ENCODE assay signal across 29 cellular contexts in the genomic region with DNA sequence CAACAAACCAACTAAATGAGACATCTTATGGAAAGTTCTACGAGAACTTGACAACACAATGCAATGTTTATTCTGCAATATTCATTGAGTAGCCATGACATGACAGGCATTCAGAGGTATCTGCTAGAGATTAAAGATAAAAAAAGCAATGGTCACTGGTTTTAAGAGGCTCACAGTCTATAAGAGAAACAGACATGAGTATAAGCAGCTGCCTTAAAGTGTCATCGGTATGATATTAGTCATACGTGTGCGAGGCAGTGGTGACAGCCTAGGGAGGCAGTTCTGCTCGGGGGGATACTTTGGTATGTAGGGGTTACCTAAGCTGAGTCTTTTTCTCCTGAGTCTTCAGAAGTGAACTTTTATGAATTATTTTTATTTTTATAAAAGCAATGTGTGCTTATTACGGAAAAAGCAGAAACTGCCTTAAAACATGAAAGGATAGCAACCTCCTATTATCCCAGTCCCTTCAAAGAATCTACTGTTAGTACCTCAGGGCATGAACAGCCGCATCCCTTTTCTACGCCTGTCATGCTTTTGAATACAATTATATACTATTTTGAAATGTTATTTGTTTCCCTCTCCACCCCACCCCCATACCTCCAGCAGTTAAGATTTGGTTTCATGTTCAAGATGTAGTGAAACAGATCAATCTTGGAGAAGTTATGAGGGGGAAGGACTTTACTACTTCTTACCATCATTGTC. TPM values are rescaled to one million over a fixed set of nuclear protein-coding genes. Genes with fewer than 3 reads are reported as not detected.
A peak's percentile ranks its signal among the peaks of the same experiment; 100 is the strongest.
DNase-seq lines count a peak whose midpoint lies in the region; ATAC-seq, FAIRE-seq and TF ChIP-seq lines count a peak whose summit lies in the region.
"Had no signal": no experiment of that assay in that cellular context is flagged by ENCODE, and none has a peak within 500 bp of the region (broad histone marks: within the 10 kb centered on the region; RNA-seq: fewer than 3 reads in every experiment).

No MANE protein-coding gene starts in this region.

- H3K9me2 ChIP-seq in OCI-LY7 (ENCODE audit: insufficient read depth, low read length) = no peaks in the 10 kb centered on the region

- H3K4me1 Mint-ChIP-seq in astrocyte (ENCODE audit: low read depth, unreplicated experiment) = peaks cover 15% of the 10 kb centered on the region

- H2AFZ ChIP-seq in astrocyte (ENCODE audit: low read depth, low read length) (no peak overlapping the region), OCI-LY7 (ENCODE audit: low read length) (no peak overlapping the region)

- no peaks in the 10 kb centered on the region for H3K36me3 Mint-ChIP-seq in astrocyte (ENCODE audit: low read depth, unreplicated experiment)

- no peaks in the 10 kb centered on the region for H3K9me3 ChIP-seq in astrocyte (ENCODE audit: insufficient read depth, low read depth, low read length)
- H3K9me3 ChIP-seq in mesodermal cell (ENCODE audit: control insufficient read depth, low read length) = no peaks in the 10 kb centered on the region
- no peaks in the 10 kb centered on the region for H3K9me3 ChIP-seq in thyroid gland
- H3K9me3 ChIP-seq in OCI-LY7 (ENCODE audit: low read length) = no peaks in the 10 kb centered on the region
- H3K9me3 ChIP-seq: gastrocnemius medialis, tibial nerve had no signal

- WGBS in mesodermal cell (ENCODE audit: insufficient coverage in 2 of 2), 2 experiments = 89 to 97% methylated on average over 3 to 5 of the region's 8 CpGs
- 86 to 87% methylated on average over 8 of the region's 8 CpGs for WGBS in thyroid gland, 2 donors

- H3K9ac ChIP-seq in astrocyte (ENCODE audit: low read length) = no peak overlapping the region

- H3K36me3 ChIP-seq in astrocyte (ENCODE audit: insufficient read depth, low read length) (no peaks in the 10 kb centered on the region), mesodermal cell (ENCODE audit: control insufficient read depth, insufficient read depth, low read length) (no peaks in the 10 kb centered on the region), thyroid gland (no peaks in the 10 kb centered on the region), OCI-LY7 (ENCODE audit: insufficient read depth, low read length) (no peaks in the 10 kb centered on the region)
- H3K36me3 ChIP-seq: gastrocnemius medialis, tibial nerve, WERI-Rb-1 had no signal

- H3K27ac ChIP-seq in astrocyte (ENCODE audit: low read depth, low read length) = peak overlapping the region; percentile 27
- H3K27ac ChIP-seq in mesodermal cell (ENCODE audit: low read depth, low read length, severe bottlenecking) = peak overlapping the region; percentile 24
- no peak overlapping the region for H3K27ac ChIP-seq in thyroid gland
- H3K27ac ChIP-seq in OCI-LY7 (ENCODE audit: low read depth, low read length, poor library complexity, severe bottlenecking) = no peak overlapping the region
- H3K27ac ChIP-seq: gastrocnemius medialis, tibial nerve, WERI-Rb-1 had no signal

- H3K79me2 ChIP-seq in astrocyte (ENCODE audit: insufficient read depth, low read length) (no peaks in the 10 kb centered on the region), OCI-LY7 (ENCODE audit: insufficient read depth, low read depth, low read length) (no peaks in the 10 kb centered on the region)

- no peak for FAIRE-seq in astrocyte (lab: Jason Lieb, UNC)

- H3K4me3 ChIP-seq in astrocyte (ENCODE audit: insufficient read depth, low read depth, low read length) = no peak overlapping the region
- no peak overlapping the region for H3K4me3 ChIP-seq in mesodermal cell (ENCODE audit: extremely low read depth, insufficient read depth, low read length, poor library complexity, severe bottlenecking)
- no peak overlapping the region for H3K4me3 ChIP-seq in thyroid gland (replicated peaks in 1 of 3)
- no peak overlapping the region for H3K4me3 ChIP-seq in OCI-LY7 (ENCODE audit: low read depth, low read length, poor library complexity, severe bottlenecking)
- H3K4me3 ChIP-seq: gastrocnemius medialis, tibial nerve had no signal

- no TSS peak for BruUV-seq in OCI-LY7 (replicated peaks; lab: Mats Ljungman, UMichigan)

- H3K9me3 Mint-ChIP-seq in astrocyte (ENCODE audit: unreplicated experiment) = peaks cover 2% of the 10 kb centered on the region
- H3K9me3 Mint-ChIP-seq: IgD-negative memory B cell; naive thymus-derived CD4-positive, alpha-beta T cell had no signal

- no peak overlapping the region for H3K4me3 Mint-ChIP-seq in astrocyte (ENCODE audit: unreplicated experiment)
- H3K4me3 Mint-ChIP-seq: IgD-negative memory B cell; naive thymus-derived CD4-positive, alpha-beta T cell had no signal

- TF ChIP-seq POLR2A in thyroid gland (IDR thresholded peaks at IDR 0.05) = no peak

- H3K4me1 ChIP-seq in astrocyte (ENCODE audit: insufficient read depth, low read length) (peaks cover 7% of the 10 kb centered on the region), mesodermal cell (ENCODE audit: control insufficient read depth, insufficient read depth, low read length, poor library complexity, severe bottlenecking) (no peaks in the 10 kb centered on the region), thyroid gland (peaks cover 5 to 24% of the 10 kb centered on the region in 2 donors), OCI-LY7 (ENCODE audit: insufficient read depth, low read length, poor library complexity, severe bottlenecking) (no peaks in the 10 kb centered on the region)
- H3K4me1 ChIP-seq: gastrocnemius medialis had no signal

- no peak for ATAC-seq in HG03108 (IDR thresholded peaks at IDR 0.05; ENCODE audit: unreplicated experiment)
- ATAC-seq: gastrocnemius medialis; naive thymus-derived CD4-positive, alpha-beta T cell had no signal

- POLR2A ChIA-PET in OCI-LY7 (lab: Charles Lee) = no interaction called here

- no peaks in the 10 kb centered on the region for H3K27me3 ChIP-seq in astrocyte (ENCODE audit: insufficient read depth, low read length)
- H3K27me3 ChIP-seq in thyroid gland = no peaks in the 10 kb centered on the region
- H3K27me3 ChIP-seq: gastrocnemius medialis, tibial nerve had no signal

- H3K27ac Mint-ChIP-seq in astrocyte (ENCODE audit: unreplicated experiment) = no peak overlapping the region
- H3K27ac Mint-ChIP-seq: IgD-negative memory B cell; naive thymus-derived CD4-positive, alpha-beta T cell had no signal

- H3K27me3 Mint-ChIP-seq in astrocyte (ENCODE audit: low read depth, unreplicated experiment) = no peaks in the 10 kb centered on the region

- H4K20me1 ChIP-seq in astrocyte (ENCODE audit: insufficient read depth, low read length) (no peaks in the 10 kb centered on the region), OCI-LY7 (ENCODE audit: insufficient read depth, low read length) (no peaks in the 10 kb centered on the region)

- no peak for TF ChIP-seq CTCF in astrocyte (IDR thresholded peaks at IDR 0.05; ENCODE audit: insufficient read depth, low read depth, low read length)
- no peak for TF ChIP-seq CTCF in thyroid gland (IDR thresholded peaks at IDR 0.05)
- TF ChIP-seq CTCF in OCI-LY7 (conservative IDR thresholded peaks at IDR 0.05; ENCODE audit: low read length) = no peak

- DNase-seq in LHCN-M2 (ENCODE audit: low read depth) (peak; percentile 66), astrocyte (ENCODE audit: low read depth) (peak; percentile 34), thyroid gland (no peak), OCI-LY7 (ENCODE audit: low spot score) (no peak), germinal center (ENCODE audit: low spot score) (no peak)
- DNase-seq: activated CD4-positive, alpha-beta T cell treated with anti-CD3 and anti-CD28 coated beads, Interleukin-2, amount 50 U/mL, for 4 hours; activated gamma-delta T cell treated with Interleukin-2 at 50 U/mL for 16 hours; amniotic stem cell; caudate nucleus; DMS79 treated with DMSO at 0.1 percent for 48 hours; gastrocnemius medialis; mammary epithelial cell; MM.1S; naive thymus-derived CD4-positive, alpha-beta T cell; NCI-H1694 treated with DMSO at 0.1 percent for 48 hours; NCI-H2227 treated with DMSO at 0.1 percent for 48 hours; NCI-H774; OCI-M1; SIG-M5; stimulated activated CD4-positive, alpha-beta T cell treated with anti-CD3 and anti-CD28 coated beads, Interleukin-1b, Interleukin-23, amount 100 ng/mL, for 48 hours; stimulated activated naive CD4-positive, alpha-beta T cell; T-helper 2 cell; WERI-Rb-1 had no signal

- intact Hi-C loops in thyroid gland (cut with DNase I) (no loop called here), OCI-LY7 (cut with micrococcal nuclease; ENCODE audit: unreplicated experiment) (no loop called here)

- H3K4me2 ChIP-seq in astrocyte (ENCODE audit: low read length) = peak overlapping the region; percentile 40
- no peak overlapping the region for H3K4me2 ChIP-seq in OCI-LY7 (ENCODE audit: low read length)

- CTCF ChIA-PET in OCI-LY7 (lab: Charles Lee; ENCODE audit: unreplicated experiment) = no interaction called here

RNA-seq across cellular contexts. Expression of a gene that starts 7.7 kb away (rescaled TPM):
- total RNA-seq in LHCN-M2 (2014; rRNA removed) (not detected in 2 replicates), astrocyte (not detected in 2 replicates), thyroid gland (1 to 10 TPM in 2 of 4 donors, under 1 TPM in 2; 0.29 to 7.0 (median 1.1) TPM), OCI-LY7 (2022) (not detected in 2 replicates)
- not detected for polyA plus RNA-seq in LHCN-M2 (2012)
- 0.15 TPM for polyA plus RNA-seq in mesodermal cell (2013, experiment 1 of 2)
- polyA plus RNA-seq in mesodermal cell (2013, experiment 2 of 2) = not detected
- not detected in 2 replicates for total RNA-seq in OCI-LY7 (2014; rRNA removed; shearing (Covaris generic))
- total RNA-seq: dermis microvascular lymphatic vessel endothelial cell, kidney epithelial cell, mammary epithelial cell had no signal
- polyA plus RNA-seq: mammary epithelial cell had no signal

RNA-seq across cellular contexts. Expression of a gene that starts 50.1 kb away (rescaled TPM):
- total RNA-seq in LHCN-M2 (2014; rRNA removed) = 0.34 and 1.2 TPM in 2 replicates
- 0.29 TPM for polyA plus RNA-seq in LHCN-M2 (2012)
- 0.79 TPM in 1 of 2 replicates, not detected in the other for total RNA-seq in astrocyte
- 0.52 TPM for polyA plus RNA-seq in mesodermal cell (2013, experiment 1 of 2)
- 0.25 TPM for polyA plus RNA-seq in mesodermal cell (2013, experiment 2 of 2)
- total RNA-seq in thyroid gland = 10 to 100 TPM; 32.7 to 65.4 (median 42.6) TPM
- not detected in 2 replicates for total RNA-seq in OCI-LY7 (2014; rRNA removed; shearing (Covaris generic))
- total RNA-seq in OCI-LY7 (2022) = not detected in 2 replicates
- polyA plus RNA-seq: naive thymus-derived CD4-positive, alpha-beta T cell had no signal

Comparison
In these comparisons a context has a peak if more than half of its experiments do, and no peak if none do; other contexts are left out.
1. DNase-seq: peak in LHCN-M2 (single experiment) and astrocyte (single experiment); none in thyroid gland (0 of 2), OCI-LY7 (single experiment) and germinal center (single experiment).
2. H3K27ac ChIP-seq: peak in astrocyte (single experiment) and mesodermal cell (single experiment); none in thyroid gland (0 of 3) and OCI-LY7 (single experiment).
3. RNA of a gene that starts 50.1 kb away (total RNA-seq): 32.7 to 65.4 TPM in thyroid gland; 0.79 TPM in astrocyte, 0.34 to 1.2 TPM in LHCN-M2 and not detected in OCI-LY7; every median in the first group is over 10 times any median in the second.